In genomic region chr17:8985054-8985701, GRCh38 we compare ENCODE assay signal across 17 cellular contexts. TPM values are rescaled to one million over a fixed set of nuclear protein-coding genes. Genes with fewer than 3 reads are reported as not detected.
DNase-seq lines count a peak whose midpoint lies in the region; ATAC-seq and TF ChIP-seq lines count a peak whose summit lies in the region.
"Had no signal": no experiment of that assay in that cellular context is flagged by ENCODE, and none has a peak within 500 bp of the region (broad histone marks: within the 10 kb centered on the region; RNA-seq: fewer than 3 reads in every experiment).

No MANE protein-coding gene starts in this region.

- no peak for TF ChIP-seq CTCF in upper lobe of right lung (IDR thresholded peaks at IDR 0.05)

- no peak overlapping the region for H3K27ac ChIP-seq in upper lobe of right lung
- H3K27ac ChIP-seq: sigmoid colon, WERI-Rb-1 had no signal

- CTCF ChIA-PET in activated naive CD4-positive, alpha-beta T cell treated with anti-CD3 and anti-CD28 coated beads for 36 hours (lab: Charles Lee): interaction anchor here (0.6 to 1.1 kb wide), 2 partner anchors 17 to 67 kb away, joined by 3 read pairs; no protein-coding TSS in a partner anchor
- CTCF ChIA-PET in activated naive CD4-positive, alpha-beta T cell treated with anti-CD3 and anti-CD28 coated beads, Interleukin-2, amount 10 ng/mL, durations not matched to agents 7 days and 5 days (lab: Charles Lee): interaction anchor here (0.6 to 2.1 kb wide), 4 partner anchors 11 to 61 kb away, joined by 3 to 10 read pairs (median 4); no protein-coding TSS in a partner anchor

- no peaks in the 10 kb centered on the region for H3K36me3 ChIP-seq in upper lobe of right lung
- H3K36me3 ChIP-seq: sigmoid colon, WERI-Rb-1 had no signal

- peak; percentile 56 for DNase-seq in activated naive CD4-positive, alpha-beta T cell treated with anti-CD3 and anti-CD28 coated beads for 36 hours
- DNase-seq in activated naive CD4-positive, alpha-beta T cell treated with anti-CD3 and anti-CD28 coated beads, Interleukin-2, amount 10 ng/mL, durations not matched to agents 7 days and 5 days: no peak
- peak; percentile 59 for DNase-seq in NOMO-1 treated with DMSO at 0.1 percent for 48 hours (lab: John Stamatoyannopoulos, UW; ENCODE audit: unreplicated experiment)
- DNase-seq in left lobe of liver (ENCODE audit: low spot score): no peak
- DNase-seq in upper lobe of right lung: no peak
- DNase-seq in HPDE6-E6E7 (ENCODE audit: extremely low spot score): no peak
- DNase-seq in KG1 (lab: John Stamatoyannopoulos, UW): no peak
- DNase-seq: activated naive CD8-positive, alpha-beta T cell treated with anti-CD3 and anti-CD28 coated beads, Interleukin-2, amount 10 ng/mL, durations not matched to agents 7 days and 5 days; endodermal cell; foreskin fibroblast; sigmoid colon; stimulated activated naive CD4-positive, alpha-beta T cell treated with Interleukin-2 at 50 U/mL for 16 hours; WERI-Rb-1 had no signal

- no peak overlapping the region for H3K4me3 ChIP-seq in upper lobe of right lung
- H3K4me3 ChIP-seq: lung, sigmoid colon had no signal

- ATAC-seq in left lobe of liver: peak; percentile 69
- peak; percentile 75 for ATAC-seq in upper lobe of right lung
- ATAC-seq in HG03460 (IDR thresholded peaks at IDR 0.05; ENCODE audit: unreplicated experiment): no peak
- ATAC-seq: SK-N-SH treated with all-trans-retinoic acid at 6 μM for 48 hours had no signal

- H3K27ac Mint-ChIP-seq in activated naive CD4-positive, alpha-beta T cell treated with anti-CD3 and anti-CD28 coated beads for 36 hours: no peak overlapping the region
- H3K27ac Mint-ChIP-seq in activated naive CD4-positive, alpha-beta T cell treated with anti-CD3 and anti-CD28 coated beads, Interleukin-2, amount 10 ng/mL, durations not matched to agents 7 days and 5 days: no peak overlapping the region
- H3K27ac Mint-ChIP-seq: activated naive CD8-positive, alpha-beta T cell treated with anti-CD3 and anti-CD28 coated beads, Interleukin-2, amount 10 ng/mL, durations not matched to agents 7 days and 5 days; endodermal cell had no signal

- no peaks in the 10 kb centered on the region for H3K9me3 ChIP-seq in upper lobe of right lung
- H3K9me3 ChIP-seq: sigmoid colon had no signal

- H3K36me3 Mint-ChIP-seq in activated naive CD4-positive, alpha-beta T cell treated with anti-CD3 and anti-CD28 coated beads for 36 hours (ENCODE audit: low read depth): no peaks in the 10 kb centered on the region
- H3K36me3 Mint-ChIP-seq in activated naive CD4-positive, alpha-beta T cell treated with anti-CD3 and anti-CD28 coated beads, Interleukin-2, amount 10 ng/mL, durations not matched to agents 7 days and 5 days: peaks cover 3% of the 10 kb centered on the region

- no peaks in the 10 kb centered on the region for H3K27me3 Mint-ChIP-seq in activated naive CD4-positive, alpha-beta T cell treated with anti-CD3 and anti-CD28 coated beads for 36 hours (ENCODE audit: low read depth)
- H3K27me3 Mint-ChIP-seq in activated naive CD4-positive, alpha-beta T cell treated with anti-CD3 and anti-CD28 coated beads, Interleukin-2, amount 10 ng/mL, durations not matched to agents 7 days and 5 days: peaks cover 14% of the 10 kb centered on the region

- H3K4me3 Mint-ChIP-seq in activated naive CD4-positive, alpha-beta T cell treated with anti-CD3 and anti-CD28 coated beads for 36 hours: no peak overlapping the region
- no peak overlapping the region for H3K4me3 Mint-ChIP-seq in activated naive CD4-positive, alpha-beta T cell treated with anti-CD3 and anti-CD28 coated beads, Interleukin-2, amount 10 ng/mL, durations not matched to agents 7 days and 5 days
- H3K4me3 Mint-ChIP-seq: activated naive CD8-positive, alpha-beta T cell treated with anti-CD3 and anti-CD28 coated beads, Interleukin-2, amount 10 ng/mL, durations not matched to agents 7 days and 5 days; endodermal cell had no signal

- H3K9me3 Mint-ChIP-seq in activated naive CD4-positive, alpha-beta T cell treated with anti-CD3 and anti-CD28 coated beads for 36 hours: peaks cover 12% of the 10 kb centered on the region
- peaks cover 11% of the 10 kb centered on the region for H3K9me3 Mint-ChIP-seq in activated naive CD4-positive, alpha-beta T cell treated with anti-CD3 and anti-CD28 coated beads, Interleukin-2, amount 10 ng/mL, durations not matched to agents 7 days and 5 days

- intact Hi-C loops in activated naive CD4-positive, alpha-beta T cell treated with anti-CD3 and anti-CD28 coated beads for 36 hours (cut with micrococcal nuclease): no loop called here
- intact Hi-C loops in upper lobe of right lung (cut with DNase I): no loop called here

- H3K4me1 ChIP-seq in upper lobe of right lung: no peaks in the 10 kb centered on the region
- H3K4me1 ChIP-seq: sigmoid colon had no signal

- H3K4me1 Mint-ChIP-seq in activated naive CD4-positive, alpha-beta T cell treated with anti-CD3 and anti-CD28 coated beads for 36 hours (ENCODE audit: low read depth): peaks cover 13% of the 10 kb centered on the region
- H3K4me1 Mint-ChIP-seq in activated naive CD4-positive, alpha-beta T cell treated with anti-CD3 and anti-CD28 coated beads, Interleukin-2, amount 10 ng/mL, durations not matched to agents 7 days and 5 days: peaks cover 15% of the 10 kb centered on the region
- H3K4me1 Mint-ChIP-seq: endodermal cell had no signal

- H3K27me3 ChIP-seq in upper lobe of right lung: no peaks in the 10 kb centered on the region
- H3K27me3 ChIP-seq: sigmoid colon had no signal

RNA-seq across cellular contexts. Expression of gene PIK3R5, which starts 19.7 kb away (rescaled TPM):
- 10 to 100 TPM; 15.9 to 18.1 TPM for total RNA-seq in activated naive CD4-positive, alpha-beta T cell treated with anti-CD3 and anti-CD28 coated beads for 36 hours
- total RNA-seq in left lobe of liver (3.3 TPM), upper lobe of right lung (37.7 TPM)
- total RNA-seq: HT-29 had no signal

RNA-seq across cellular contexts. Expression of gene NTN1, which starts 36.1 kb away (rescaled TPM):
- under 1 TPM; 0.31 to 0.47 TPM for total RNA-seq in activated naive CD4-positive, alpha-beta T cell treated with anti-CD3 and anti-CD28 coated beads for 36 hours
- total RNA-seq in left lobe of liver (11.5 TPM), upper lobe of right lung (4.1 TPM)

Comparison
In these comparisons a context has a peak if more than half of its experiments do, and no peak if none do; other contexts are left out.
1. DNase-seq: peak in activated naive CD4-positive, alpha-beta T cell treated with anti-CD3 and anti-CD28 coated beads for 36 hours (single experiment) and NOMO-1 treated with DMSO at 0.1 percent for 48 hours (single experiment); none in activated naive CD4-positive, alpha-beta T cell treated with anti-CD3 and anti-CD28 coated beads, Interleukin-2, amount 10 ng/mL, durations not matched to agents 7 days and 5 days (single experiment), left lobe of liver (single experiment), upper lobe of right lung (single experiment), HPDE6-E6E7 (single experiment) and KG1 (single experiment).